In genomic region chr19:35041548-35042055, GRCh38 we compare ENCODE assay signal across 9 cellular contexts. TPM values are rescaled to one million over a fixed set of nuclear protein-coding genes. Genes with fewer than 3 reads are reported as not detected.
DNase-seq lines count a peak whose midpoint lies in the region; ATAC-seq and TF ChIP-seq lines count a peak whose summit lies in the region.
"Had no signal": no experiment of that assay in that cellular context is flagged by ENCODE, and none has a peak within 500 bp of the region (broad histone marks: within the 10 kb centered on the region; RNA-seq: fewer than 3 reads in every experiment).

HPN (plus strand) TSS chr19:35041721; CDS start chr19:35042507, 786 bp downstream.

- H3K27ac ChIP-seq in ascending aorta = peak within 1 kb of the TSS; percentile 44 to 50

- TF ChIP-seq CTCF in ascending aorta (IDR thresholded peaks at IDR 0.05) = no peak

- peak within 1 kb of the TSS; percentile 83 to 89 for H3K27ac Mint-ChIP-seq in stimulated activated naive CD8-positive, alpha-beta T cell treated with anti-CD3 and anti-CD28 coated beads, Interleukin-15, amount 100 ng/mL, for 72 hours

- in situ Hi-C loops in KBM-7 (cut with MboI; ENCODE audit: low pct_unique_long_range_greater_than_20kb, low sequenced_read_pairs) (no loop called here), ACHN (cut with HindIII; ENCODE audit: low pct_ligation_motif_present, low pct_unique_long_range_greater_than_20kb, low sequenced_read_pairs) (no loop called here)

- no peaks in the 10 kb centered on the region for H3K9me3 ChIP-seq in ascending aorta

- intact Hi-C loops in ascending aorta (cut with DNase I) = no loop called here

- H3K27me3 ChIP-seq in ascending aorta = peaks cover 4% of the 10 kb centered on the region

- peaks cover 53% of the 10 kb centered on the region for H3K4me1 Mint-ChIP-seq in stimulated activated naive CD8-positive, alpha-beta T cell treated with anti-CD3 and anti-CD28 coated beads, Interleukin-15, amount 100 ng/mL, for 72 hours

- peaks cover 13 to 16% of the 10 kb centered on the region in 2 donors for H3K4me1 ChIP-seq in ascending aorta

- no peaks in the 10 kb centered on the region for H3K9me3 Mint-ChIP-seq in stimulated activated naive CD8-positive, alpha-beta T cell treated with anti-CD3 and anti-CD28 coated beads, Interleukin-15, amount 100 ng/mL, for 72 hours

- peak within 1 kb of the TSS; percentile 48 to 80 for H3K4me3 Mint-ChIP-seq in stimulated activated naive CD8-positive, alpha-beta T cell treated with anti-CD3 and anti-CD28 coated beads, Interleukin-15, amount 100 ng/mL, for 72 hours

- H3K36me3 ChIP-seq in ascending aorta = no peaks in the 10 kb centered on the region

- DNase-seq in HuH-7.5 (ENCODE audit: low spot score) = peak; percentile 83
- no peak for DNase-seq in ascending aorta (ENCODE audit: low spot score in 2 of 2)
- DNase-seq in left lobe of liver (ENCODE audit: low spot score) = peak; percentile 93
- no peak for DNase-seq in stimulated activated naive CD8-positive, alpha-beta T cell treated with anti-CD3 and anti-CD28 coated beads, Interleukin-15, amount 100 ng/mL, for 72 hours
- no peak for DNase-seq in KBM-7
- DNase-seq in ACHN = no peak
- no peak for DNase-seq in cerebellar nuclear complex (lab: John Stamatoyannopoulos, UW)

- ATAC-seq in left lobe of liver (peak; percentile 65), HG03175 (IDR thresholded peaks at IDR 0.05; ENCODE audit: unreplicated experiment) (no peak)
- ATAC-seq in stimulated activated naive CD8-positive, alpha-beta T cell treated with anti-CD3 and anti-CD28 coated beads, Interleukin-15, amount 100 ng/mL, for 72 hours = peak; percentile 4

- peaks cover 26% of the 10 kb centered on the region for H3K27me3 Mint-ChIP-seq in stimulated activated naive CD8-positive, alpha-beta T cell treated with anti-CD3 and anti-CD28 coated beads, Interleukin-15, amount 100 ng/mL, for 72 hours

- peak within 1 kb of the TSS in 1 of 2 donors; percentile 40 for H3K4me3 ChIP-seq in ascending aorta

RNA-seq across cellular contexts. Expression of gene HPN, which starts in this region (rescaled TPM):
- total RNA-seq in ascending aorta (0.85 TPM), left lobe of liver (564 TPM)
- total RNA-seq: T-helper 2 cell treated with Interferon-gamma antibody and Interleukin-4, amounts not matched to agents 100 ng/mL and 5 ng/mL, for 36 hours had no signal

Comparison
In these comparisons a context has a peak if more than half of its experiments do, and no peak if none do; other contexts are left out.
1. RNA of gene HPN (total RNA-seq): 564 TPM in left lobe of liver (single experiment); 0.85 TPM in ascending aorta (single experiment); every median in the first group is over 100 times any median in the second.
2. DNase-seq: peak in HuH-7.5 (single experiment) and left lobe of liver (single experiment); none in ascending aorta (0 of 2), stimulated activated naive CD8-positive, alpha-beta T cell treated with anti-CD3 and anti-CD28 coated beads, Interleukin-15, amount 100 ng/mL, for 72 hours (0 of 2), KBM-7 (single experiment), ACHN (single experiment) and cerebellar nuclear complex (0 of 2).